8 cellular contexts compared by ENCODE assay signal in genomic region chr7:101754432-101755159, GRCh38.
A peak's percentile ranks its signal among the peaks of the same experiment; 100 is the strongest.
DNase-seq lines count a peak whose midpoint lies in the region; ATAC-seq and TF ChIP-seq lines count a peak whose summit lies in the region.

No MANE protein-coding gene starts in this region.

- peak overlapping the region; percentile 45; the same call in 1 of the 2 replicates for H3K9ac ChIP-seq in SK-N-SH

- no peaks in the 10 kb centered on the region for H3K9me3 Mint-ChIP-seq in activated CD4-positive, alpha-beta T cell treated with anti-CD3 and anti-CD28 coated beads, Interleukin-2, amount 10 ng/mL, durations not matched to agents 24 days and 14 days

- ATAC-seq in gastrocnemius medialis, result no peak
- ATAC-seq in HG03469 (IDR thresholded peaks at IDR 0.05; ENCODE audit: unreplicated experiment), result no peak

- CTCF ChIA-PET in SK-N-SH (lab: Yijun Ruan, JAX) (interaction anchor here (2.5 kb wide), 1 partner anchor 11 kb away, joined by 13 read pairs; no protein-coding TSS in a partner anchor), GM10248 (lab: Yijun Ruan, JAX) (no interaction called here)

- H3K9me3 ChIP-seq in SK-N-SH, result no peaks in the 10 kb centered on the region
- no peaks in the 10 kb centered on the region for H3K9me3 ChIP-seq in gastrocnemius medialis

- peak overlapping the region; percentile 84 for H3K27ac Mint-ChIP-seq in activated CD4-positive, alpha-beta T cell treated with anti-CD3 and anti-CD28 coated beads, Interleukin-2, amount 10 ng/mL, durations not matched to agents 24 days and 14 days

- peak in 1 of 2 experiments; percentile 29; a peak in 1 of 4 replicates for TF ChIP-seq EP300 in SK-N-SH (IDR thresholded peaks at IDR 0.05; ENCODE audit: borderline replicate concordance in 1 of 2, low read depth in 1 of 2, low read length in 1 of 2)

- H3F3A ChIP-seq in SK-N-SH (replicated peaks; ENCODE audit: insufficient read depth), result no peaks in the 10 kb centered on the region

- no peak; the same call in 1 of the 2 replicates for TF ChIP-seq RAD21 in SK-N-SH (IDR thresholded peaks at IDR 0.05; ENCODE audit: low read length)

- no peaks in the 10 kb centered on the region for H3K79me2 ChIP-seq in SK-N-SH (ENCODE audit: insufficient read depth)

- in situ Hi-C loops in gastrocnemius medialis (cut with MboI; ENCODE audit: low sequenced_read_pairs in 4 of 4), result no loop called here

- H4K20me1 ChIP-seq in SK-N-SH (ENCODE audit: insufficient read depth), result no peaks in the 10 kb centered on the region

- no peaks in the 10 kb centered on the region for H3K9me2 ChIP-seq in SK-N-SH

- TF ChIP-seq CTCF in SK-N-SH (IDR thresholded peaks at IDR 0.05) (no peak), fibroblast of mammary gland (conservative IDR thresholded peaks at IDR 0.05; ENCODE audit: control insufficient read depth, insufficient read depth, low read depth, low read length) (no peak), gastrocnemius medialis (IDR thresholded peaks at IDR 0.05 in 4 of 5, conservative IDR thresholded peaks at IDR 0.05 in 1 of 5) (no peak), GM10248 (IDR thresholded peaks at IDR 0.05; ENCODE audit: control extremely low read depth, extremely low read depth, low read depth, missing control alignments) (no peak)

- peaks cover 18% of the 10 kb centered on the region for H3K4me1 Mint-ChIP-seq in activated CD4-positive, alpha-beta T cell treated with anti-CD3 and anti-CD28 coated beads, Interleukin-2, amount 10 ng/mL, durations not matched to agents 24 days and 14 days

- no peaks in the 10 kb centered on the region for H3K36me3 ChIP-seq in SK-N-SH (replicated peaks in 1 of 2; ENCODE audit: control insufficient read depth in 1 of 2, insufficient read depth in 2 of 2, low read length in 1 of 2)
- no peaks in the 10 kb centered on the region for H3K36me3 ChIP-seq in gastrocnemius medialis

- peaks cover 0 to 4% of the 10 kb centered on the region in 2 experiments; a peak in 1 of 4 replicates for H3K4me1 ChIP-seq in SK-N-SH (ENCODE audit: control insufficient read depth in 1 of 2, insufficient read depth in 2 of 2, low read depth in 1 of 2, low read length in 1 of 2)
- H3K4me1 ChIP-seq in gastrocnemius medialis, result peaks cover 0 to 10% of the 10 kb centered on the region in 2 donors

- H3K4me2 ChIP-seq in SK-N-SH, result peak overlapping the region; percentile 75

- H3K27me3 ChIP-seq in SK-N-SH (ENCODE audit: insufficient read depth), result peaks cover 4% of the 10 kb centered on the region; the same call in 1 of the 2 replicates
- peaks cover 0 to 8% (median 4%) of the 10 kb centered on the region in 3 donors for H3K27me3 ChIP-seq in gastrocnemius medialis

- H3K4me3 Mint-ChIP-seq in activated CD4-positive, alpha-beta T cell treated with anti-CD3 and anti-CD28 coated beads, Interleukin-2, amount 10 ng/mL, durations not matched to agents 24 days and 14 days, result peak overlapping the region; percentile 87

- POLR2A ChIA-PET in SK-N-SH (lab: Yijun Ruan, JAX), result no interaction called here
- POLR2A ChIA-PET in GM10248 (lab: Yijun Ruan, JAX), result no interaction called here

- H3K27ac ChIP-seq in SK-N-SH (ENCODE audit: low read depth in 2 of 2, low read length in 1 of 2) (no peak overlapping the region), gastrocnemius medialis (no peak overlapping the region)

- H3K27me3 Mint-ChIP-seq in activated CD4-positive, alpha-beta T cell treated with anti-CD3 and anti-CD28 coated beads, Interleukin-2, amount 10 ng/mL, durations not matched to agents 24 days and 14 days, result no peaks in the 10 kb centered on the region

- WGBS in SK-N-SH (ENCODE audit: low lambda C conversion rate), result 8% methylated on average over 22 of the region's 22 CpGs

- intact Hi-C loops in activated CD4-positive, alpha-beta T cell treated with anti-CD3 and anti-CD28 coated beads, Interleukin-2, amount 10 ng/mL, durations not matched to agents 24 days and 14 days (cut with micrococcal nuclease), result loop anchor here (1.0 to 2.0 kb wide), 2 partner anchors 13 to 60 kb away; no protein-coding TSS in a partner anchor
- intact Hi-C loops in gastrocnemius medialis (cut with DNase I; ENCODE audit: low total_unique reads), result no loop called here

- peak overlapping the region; percentile 43 to 58 for H3K4me3 ChIP-seq in SK-N-SH (ENCODE audit: low read depth in 2 of 2, low read length in 1 of 2)
- H3K4me3 ChIP-seq in fibroblast of mammary gland (ENCODE audit: control insufficient read depth, low read depth, low read length), result peak overlapping the region; percentile 53
- peak overlapping the region; percentile 37 to 56 (median 46) for H3K4me3 ChIP-seq in gastrocnemius medialis

- no peak for TF ChIP-seq POLR2A in gastrocnemius medialis (IDR thresholded peaks at IDR 0.05)

- H2AFZ ChIP-seq in SK-N-SH (ENCODE audit: low read depth), result peak overlapping the region; percentile 79

- peak; percentile 65 for DNase-seq in activated CD4-positive, alpha-beta T cell treated with anti-CD3 and anti-CD28 coated beads, Interleukin-2, amount 10 ng/mL, durations not matched to agents 24 days and 14 days
- no peak for DNase-seq in activated CD4-positive, alpha-beta T cell treated with anti-CD3 and anti-CD28 coated beads for 4 hours
- peak; percentile 80 for DNase-seq in SK-N-SH
- DNase-seq in fibroblast of mammary gland (ENCODE audit: low read depth), result peak; percentile 43
- DNase-seq in gastrocnemius medialis, result no peak
- no peak for DNase-seq in GM10248 (ENCODE audit: extremely low spot score)
- no peak for DNase-seq in NK-92 treated with Interleukin-12 subunit alpha and Interleukin-12 subunit beta, amount 100 ng/mL, for 24 hours (lab: John Stamatoyannopoulos, UW)

- H3K36me3 Mint-ChIP-seq in activated CD4-positive, alpha-beta T cell treated with anti-CD3 and anti-CD28 coated beads, Interleukin-2, amount 10 ng/mL, durations not matched to agents 24 days and 14 days (ENCODE audit: low read depth), result no peaks in the 10 kb centered on the region

TF ChIP-seq in SK-N-SH, 30 proteins besides CTCF, POLR2A, EP300 and RAD21 (continues in another document):
- TF ChIP-seq USF2 (IDR thresholded peaks at IDR 0.05; ENCODE audit: borderline replicate concordance, low read depth, low read length) (no peak), NRF1 (IDR thresholded peaks at IDR 0.05; ENCODE audit: low read depth, low read length) (no peak), FOXM1 (IDR thresholded peaks at IDR 0.05; ENCODE audit: low read depth) (no peak), RFX5 (IDR thresholded peaks at IDR 0.05; ENCODE audit: low read length) (no peak), SIN3A (IDR thresholded peaks at IDR 0.05; ENCODE audit: borderline replicate concordance, low read depth, low read length) (no peak), FOSL2 (IDR thresholded peaks at IDR 0.05; ENCODE audit: borderline replicate concordance, low read depth) (no peak), TCF12 (IDR thresholded peaks at IDR 0.05) (no peak; the same call in 1 of the 2 replicates), POLR2AphosphoS5 (IDR thresholded peaks at IDR 0.05; ENCODE audit: low read depth, low read length) (peak; percentile 68), RCOR1 (IDR thresholded peaks at IDR 0.05; ENCODE audit: low read length) (no peak), ELF1 (IDR thresholded peaks at IDR 0.05) (no peak), CHD2 (IDR thresholded peaks at IDR 0.05; ENCODE audit: low read length, partially characterized antibody) (peak; percentile 96), USF1 (IDR thresholded peaks at IDR 0.05; ENCODE audit: borderline replicate concordance, low read depth) (no peak), YY1 (IDR thresholded peaks at IDR 0.05; ENCODE audit: low read depth) (no peak), RXRA (IDR thresholded peaks at IDR 0.05; ENCODE audit: borderline replicate concordance, low read depth) (no peak), MXI1 (IDR thresholded peaks at IDR 0.05; ENCODE audit: low read depth, low read length) (peak; percentile 78; the same call in 1 of the 2 replicates), IRF3 (IDR thresholded peaks at IDR 0.05; ENCODE audit: low read depth, low read length) (no peak), GATA2 (CRISPR knock-in tag; IDR thresholded peaks at IDR 0.05) (peak; percentile 44; the same call in 1 of the 2 replicates), MEF2A (IDR thresholded peaks at IDR 0.05; ENCODE audit: borderline replicate concordance, low read depth) (no peak), EZH2phosphoT487 (IDR thresholded peaks at IDR 0.05; ENCODE audit: borderline replicate concordance, low read depth) (no peak), FOXJ3 (CRISPR knock-in tag; IDR thresholded peaks at IDR 0.05) (no peak), GABPA (IDR thresholded peaks at IDR 0.05; ENCODE audit: low read depth) (no peak), TEAD4 (IDR thresholded peaks at IDR 0.05; ENCODE audit: borderline replicate concordance, insufficient read depth) (no peak), TAF1 (IDR thresholded peaks at IDR 0.05; ENCODE audit: borderline replicate concordance, low read depth, low read length) (peak; percentile 43; the same call in 1 of the 2 replicates), NFIC (IDR thresholded peaks at IDR 0.05; ENCODE audit: borderline replicate concordance) (0 out of 2 replicates have a peak, but pooled peaks have one; percentile 41)

Comparison
In these comparisons a context has a peak if more than half of its experiments do, and no peak if none do; other contexts are left out.
1. DNase-seq: peak in activated CD4-positive, alpha-beta T cell treated with anti-CD3 and anti-CD28 coated beads, Interleukin-2, amount 10 ng/mL, durations not matched to agents 24 days and 14 days (single experiment), SK-N-SH (single experiment) and fibroblast of mammary gland (single experiment); none in activated CD4-positive, alpha-beta T cell treated with anti-CD3 and anti-CD28 coated beads for 4 hours (0 of 2), gastrocnemius medialis (0 of 2), GM10248 (single experiment) and NK-92 treated with Interleukin-12 subunit alpha and Interleukin-12 subunit beta, amount 100 ng/mL, for 24 hours (single experiment).
2. Peak in every context shown above with its lines, with median percentiles within 50 percentile points of each other: H3K4me3 ChIP-seq.